ENCODE assay signal across 1 cellular context in the genomic region with DNA sequence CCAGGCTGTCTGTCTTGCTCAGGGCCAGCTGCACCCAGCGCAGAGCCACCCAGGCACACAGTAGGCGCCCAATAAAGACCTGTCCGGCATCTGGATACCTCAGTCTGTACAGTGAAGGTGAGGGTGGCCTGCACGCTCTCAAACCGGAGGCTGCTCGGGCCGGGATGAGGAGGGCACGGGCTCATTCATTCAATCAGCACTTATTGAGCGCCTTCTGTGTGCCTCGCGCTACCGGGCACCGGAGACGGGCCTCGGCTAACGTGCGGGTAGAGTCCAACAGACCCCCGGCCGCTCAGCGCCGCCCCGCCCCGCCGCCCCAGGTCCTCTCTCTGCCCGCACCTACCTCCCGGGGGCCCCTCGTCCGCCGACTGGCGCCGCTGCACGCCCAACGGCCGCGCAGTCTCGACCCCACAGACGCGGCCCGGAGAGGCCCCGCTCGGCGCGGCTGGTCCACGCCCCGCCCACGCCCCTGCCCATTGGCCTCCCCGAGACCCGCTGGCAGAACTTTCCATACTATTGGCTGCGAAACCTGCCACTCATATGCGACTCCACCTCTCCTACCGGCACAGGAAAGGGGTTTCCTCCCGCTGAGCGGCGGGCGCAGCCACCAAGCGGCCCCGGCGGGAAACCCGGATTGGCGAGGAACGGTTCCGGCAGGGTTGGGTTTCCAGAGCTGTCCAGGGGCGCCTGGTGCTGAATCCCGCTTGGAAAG.
TF ChIP-seq lines count a peak whose summit lies in the region.

Gene SLC39A3, minus strand, starts transcription at position 416 of the 712 bp plus-strand sequence. CDS start 2,760 bp downstream, outside the sequence.

TF ChIP-seq in HepG2, 621 proteins besides CTCF, POLR2A, EP300 and RAD21 (continued from another document and continues in another):
- TF ChIP-seq ZBTB34 (CRISPR knock-in tag; IDR thresholded peaks at IDR 0.05) (peak; percentile 87), ZNF557 (CRISPR knock-in tag; IDR thresholded peaks at IDR 0.05) (no peak), NR2F6 (IDR thresholded peaks at IDR 0.05) (peak; percentile 36; the same call in 1 of the 2 replicates), NR2F6 (CRISPR knock-in tag; IDR thresholded peaks at IDR 0.05) (peak; percentile 71), ZNF446 (CRISPR knock-in tag; IDR thresholded peaks at IDR 0.05) (peak; percentile 93; the same call in 1 of the 2 replicates), ZMYM2 (CRISPR knock-in tag; IDR thresholded peaks at IDR 0.05) (no peak), AKNA (CRISPR knock-in tag; IDR thresholded peaks at IDR 0.05; ENCODE audit: borderline replicate concordance) (no peak), CBFB (CRISPR knock-in tag; IDR thresholded peaks at IDR 0.05) (peak; percentile 90), SP140L (CRISPR knock-in tag; IDR thresholded peaks at IDR 0.05; ENCODE audit: borderline replicate concordance) (peak; percentile 99), TCF7 (IDR thresholded peaks at IDR 0.05; ENCODE audit: low read depth) (no peak), GPN1 (CRISPR knock-in tag; IDR thresholded peaks at IDR 0.05; ENCODE audit: borderline replicate concordance) (0 out of 2 replicates have a peak, but pooled peaks have one; percentile 74), AGO1 (IDR thresholded peaks at IDR 0.05; ENCODE audit: low read depth, low read length, poor library complexity, severe bottlenecking) (peak; percentile 71), HMGA1 (CRISPR knock-in tag; conservative IDR thresholded peaks at IDR 0.05) (no peak), KDM5A (IDR thresholded peaks at IDR 0.05; ENCODE audit: borderline replicate concordance, low read length) (peak; percentile 86), REPIN1 (CRISPR knock-in tag; IDR thresholded peaks at IDR 0.05; ENCODE audit: borderline replicate concordance, low read depth) (peak; percentile 98), THAP7 (CRISPR knock-in tag; IDR thresholded peaks at IDR 0.05) (no peak), TOPORS (CRISPR knock-in tag; IDR thresholded peaks at IDR 0.05) (peak; percentile 90), THYN1 (CRISPR knock-in tag; IDR thresholded peaks at IDR 0.05; ENCODE audit: borderline replicate concordance, low read depth) (no peak), TIGD3 (CRISPR knock-in tag; IDR thresholded peaks at IDR 0.05; ENCODE audit: borderline replicate concordance) (peak; percentile 95), CEBPG (CRISPR knock-in tag; IDR thresholded peaks at IDR 0.05) (peak; percentile 36; the same call in 1 of the 2 replicates), ZNF558 (CRISPR knock-in tag; IDR thresholded peaks at IDR 0.05; ENCODE audit: borderline replicate concordance) (peak; percentile 82; the same call in 1 of the 2 replicates), ZNF570 (CRISPR knock-in tag; IDR thresholded peaks at IDR 0.05; ENCODE audit: borderline replicate concordance) (peak; percentile 80; the same call in 1 of the 2 replicates), SUZ12 (IDR thresholded peaks at IDR 0.05; ENCODE audit: low read depth, low read length) (no peak), ZNF142 (CRISPR knock-in tag; IDR thresholded peaks at IDR 0.05) (peak; percentile 27; the same call in 1 of the 2 replicates), SOX5 (CRISPR knock-in tag; IDR thresholded peaks at IDR 0.05; ENCODE audit: borderline replicate concordance) (peak; percentile 81)
- TF ChIP-seq, protein P1, sequence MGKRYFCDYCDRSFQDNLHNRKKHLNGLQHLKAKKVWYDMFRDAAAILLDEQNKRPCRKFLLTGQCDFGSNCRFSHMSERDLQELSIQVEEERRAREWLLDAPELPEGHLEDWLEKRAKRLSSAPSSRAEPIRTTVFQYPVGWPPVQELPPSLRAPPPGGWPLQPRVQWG (CRISPR knock-in tag; IDR thresholded peaks at IDR 0.05; ENCODE audit: borderline replicate concordance, low read depth) = no peak
- TF ChIP-seq, protein P2, sequence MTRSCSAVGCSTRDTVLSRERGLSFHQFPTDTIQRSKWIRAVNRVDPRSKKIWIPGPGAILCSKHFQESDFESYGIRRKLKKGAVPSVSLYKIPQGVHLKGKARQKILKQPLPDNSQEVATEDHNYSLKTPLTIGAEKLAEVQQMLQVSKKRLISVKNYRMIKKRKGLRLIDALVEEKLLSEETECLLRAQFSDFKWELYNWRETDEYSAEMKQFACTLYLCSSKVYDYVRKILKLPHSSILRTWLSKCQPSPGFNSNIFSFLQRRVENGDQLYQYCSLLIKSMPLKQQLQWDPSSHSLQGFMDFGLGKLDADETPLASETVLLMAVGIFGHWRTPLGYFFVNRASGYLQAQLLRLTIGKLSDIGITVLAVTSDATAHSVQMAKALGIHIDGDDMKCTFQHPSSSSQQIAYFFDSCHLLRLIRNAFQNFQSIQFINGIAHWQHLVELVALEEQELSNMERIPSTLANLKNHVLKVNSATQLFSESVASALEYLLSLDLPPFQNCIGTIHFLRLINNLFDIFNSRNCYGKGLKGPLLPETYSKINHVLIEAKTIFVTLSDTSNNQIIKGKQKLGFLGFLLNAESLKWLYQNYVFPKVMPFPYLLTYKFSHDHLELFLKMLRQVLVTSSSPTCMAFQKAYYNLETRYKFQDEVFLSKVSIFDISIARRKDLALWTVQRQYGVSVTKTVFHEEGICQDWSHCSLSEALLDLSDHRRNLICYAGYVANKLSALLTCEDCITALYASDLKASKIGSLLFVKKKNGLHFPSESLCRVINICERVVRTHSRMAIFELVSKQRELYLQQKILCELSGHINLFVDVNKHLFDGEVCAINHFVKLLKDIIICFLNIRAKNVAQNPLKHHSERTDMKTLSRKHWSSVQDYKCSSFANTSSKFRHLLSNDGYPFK (CRISPR knock-in tag; IDR thresholded peaks at IDR 0.05; ENCODE audit: borderline replicate concordance) = peak; percentile 92
- TF ChIP-seq, protein P3, sequence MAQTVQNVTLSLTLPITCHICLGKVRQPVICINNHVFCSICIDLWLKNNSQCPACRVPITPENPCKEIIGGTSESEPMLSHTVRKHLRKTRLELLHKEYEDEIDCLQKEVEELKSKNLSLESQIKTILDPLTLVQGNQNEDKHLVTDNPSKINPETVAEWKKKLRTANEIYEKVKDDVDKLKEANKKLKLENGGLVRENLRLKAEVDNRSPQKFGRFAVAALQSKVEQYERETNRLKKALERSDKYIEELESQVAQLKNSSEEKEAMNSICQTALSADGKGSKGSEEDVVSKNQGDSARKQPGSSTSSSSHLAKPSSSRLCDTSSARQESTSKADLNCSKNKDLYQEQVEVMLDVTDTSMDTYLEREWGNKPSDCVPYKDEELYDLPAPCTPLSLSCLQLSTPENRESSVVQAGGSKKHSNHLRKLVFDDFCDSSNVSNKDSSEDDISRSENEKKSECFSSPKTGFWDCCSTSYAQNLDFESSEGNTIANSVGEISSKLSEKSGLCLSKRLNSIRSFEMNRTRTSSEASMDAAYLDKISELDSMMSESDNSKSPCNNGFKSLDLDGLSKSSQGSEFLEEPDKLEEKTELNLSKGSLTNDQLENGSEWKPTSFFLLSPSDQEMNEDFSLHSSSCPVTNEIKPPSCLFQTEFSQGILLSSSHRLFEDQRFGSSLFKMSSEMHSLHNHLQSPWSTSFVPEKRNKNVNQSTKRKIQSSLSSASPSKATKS (CRISPR knock-in tag; IDR thresholded peaks at IDR 0.05) = peak; percentile 87; the same call in 1 of the 2 replicates
